Comparison of ENCODE assay signal across 13 cellular contexts in genomic region chr1:67451377-67451776, GRCh38. TPM values are rescaled to one million over a fixed set of nuclear protein-coding genes. Genes with fewer than 3 reads are reported as not detected.
DNase-seq lines count a peak whose midpoint lies in the region; ATAC-seq and TF ChIP-seq lines count a peak whose summit lies in the region.
"Had no signal": no experiment of that assay in that cellular context is flagged by ENCODE, and none has a peak within 500 bp of the region (broad histone marks: within the 10 kb centered on the region; RNA-seq: fewer than 3 reads in every experiment).

No MANE protein-coding gene starts in this region.

- DNase-seq in GM23338 (ENCODE audit: low spot score): no peak
- DNase-seq in SK-N-DZ (ENCODE audit: low spot score): peak; percentile 60
- no peak for DNase-seq in left lung
- no peak for DNase-seq in progenitor cell of endocrine pancreas (ENCODE audit: low spot score, unreplicated experiment)
- no peak for DNase-seq in glutamatergic neuron
- no peak for DNase-seq in hypothalamus (lab: John Stamatoyannopoulos, UW)
- no peak for DNase-seq in SIG-M5 treated with dmso at 0.1 percent for 504 hours (lab: John Stamatoyannopoulos, UW; ENCODE audit: unreplicated experiment)
- DNase-seq: 8988T; AML-193; CD4-positive, CD25-positive, alpha-beta regulatory T cell; DMS53; GF-D8 had no signal

- H3K27ac ChIP-seq in GM23338 (ENCODE audit: low read depth): no peak overlapping the region
- H3K27ac ChIP-seq in left lung: no peak overlapping the region
- H3K27ac ChIP-seq: BLaER1 had no signal

- H3K79me2 ChIP-seq in GM23338 (replicated peaks; ENCODE audit: insufficient read depth): no peaks in the 10 kb centered on the region

- H3K9me3 ChIP-seq in left lung: no peaks in the 10 kb centered on the region
- H3K9me3 ChIP-seq: BLaER1 had no signal

- H3K36me3 Mint-ChIP-seq in GM23338 (ENCODE audit: low read depth) (no peaks in the 10 kb centered on the region), progenitor cell of endocrine pancreas (ENCODE audit: insufficient read depth) (no peaks in the 10 kb centered on the region), glutamatergic neuron (ENCODE audit: unreplicated experiment) (no peaks in the 10 kb centered on the region)
- H3K36me3 Mint-ChIP-seq: CD4-positive, CD25-positive, alpha-beta regulatory T cell had no signal

- H3K4me3 Mint-ChIP-seq in GM23338: no peak overlapping the region
- peak overlapping the region; percentile 46 for H3K4me3 Mint-ChIP-seq in progenitor cell of endocrine pancreas (ENCODE audit: low read depth)
- H3K4me3 Mint-ChIP-seq in glutamatergic neuron (ENCODE audit: unreplicated experiment): no peak overlapping the region
- H3K4me3 Mint-ChIP-seq: CD4-positive, CD25-positive, alpha-beta regulatory T cell had no signal

- TF ChIP-seq CTCF in GM23338 (conservative IDR thresholded peaks at IDR 0.05; ENCODE audit: low read depth in 2 of 2): no peak
- no peak for TF ChIP-seq CTCF in left lung (IDR thresholded peaks at IDR 0.05)
- no peak for TF ChIP-seq CTCF in progenitor cell of endocrine pancreas (IDR thresholded peaks at IDR 0.05; ENCODE audit: unreplicated experiment)
- TF ChIP-seq CTCF in glutamatergic neuron (IDR thresholded peaks at IDR 0.05; ENCODE audit: partially characterized antibody, unreplicated experiment): no peak

- H3K9me3 Mint-ChIP-seq in GM23338: no peaks in the 10 kb centered on the region
- H3K9me3 Mint-ChIP-seq in progenitor cell of endocrine pancreas (ENCODE audit: low read depth): no peaks in the 10 kb centered on the region
- H3K9me3 Mint-ChIP-seq in glutamatergic neuron (ENCODE audit: unreplicated experiment): no peaks in the 10 kb centered on the region
- H3K9me3 Mint-ChIP-seq: CD4-positive, CD25-positive, alpha-beta regulatory T cell had no signal

- H3K4me1 Mint-ChIP-seq in GM23338: peaks cover 25% of the 10 kb centered on the region
- peaks cover 15% of the 10 kb centered on the region for H3K4me1 Mint-ChIP-seq in progenitor cell of endocrine pancreas (ENCODE audit: low read depth)
- H3K4me1 Mint-ChIP-seq in glutamatergic neuron (ENCODE audit: low read depth, unreplicated experiment): no peaks in the 10 kb centered on the region
- H3K4me1 Mint-ChIP-seq: CD4-positive, CD25-positive, alpha-beta regulatory T cell had no signal

- H3K27me3 Mint-ChIP-seq in GM23338 (ENCODE audit: insufficient read depth, low read depth, poor library complexity) (peaks cover 1% of the 10 kb centered on the region), progenitor cell of endocrine pancreas (no peaks in the 10 kb centered on the region), glutamatergic neuron (ENCODE audit: unreplicated experiment) (no peaks in the 10 kb centered on the region)

- H3F3A ChIP-seq in GM23338 (replicated peaks; ENCODE audit: low read depth): no peaks in the 10 kb centered on the region

- H3K4me2 ChIP-seq in GM23338: no peak overlapping the region
- H3K4me2 ChIP-seq: BLaER1 had no signal

- H3K4me3 ChIP-seq in GM23338 (no peak overlapping the region), left lung (no peak overlapping the region)
- H3K4me3 ChIP-seq: BLaER1 had no signal

- H3K36me3 ChIP-seq in GM23338 (ENCODE audit: insufficient read depth) (no peaks in the 10 kb centered on the region), left lung (no peaks in the 10 kb centered on the region)
- H3K36me3 ChIP-seq: BLaER1 had no signal

- intact Hi-C loops in left lung (cut with DNase I): no loop called here

- ATAC-seq in GM23338: peak; percentile 25; the same call in 1 of the 3 replicates
- ATAC-seq in left lung: peak; percentile 87

- H3K27ac Mint-ChIP-seq in GM23338 (peak overlapping the region; percentile 38), progenitor cell of endocrine pancreas (peak overlapping the region; percentile 88), glutamatergic neuron (ENCODE audit: unreplicated experiment) (no peak overlapping the region)
- H3K27ac Mint-ChIP-seq: CD4-positive, CD25-positive, alpha-beta regulatory T cell had no signal

- H4K20me1 ChIP-seq in GM23338 (replicated peaks; ENCODE audit: insufficient read depth): no peaks in the 10 kb centered on the region
- H4K20me1 ChIP-seq: BLaER1 had no signal

- no peaks in the 10 kb centered on the region for H3K9me2 ChIP-seq in GM23338 (ENCODE audit: insufficient read depth)

- peak overlapping the region; percentile 61; the same call in 1 of the 2 replicates for H2AFZ ChIP-seq in GM23338

- H3K4me1 ChIP-seq in GM23338 (ENCODE audit: insufficient read depth) (0 out of 2 replicates have a peak, but pooled peaks cover 9% of the 10 kb centered on the region), left lung (peaks cover 0 to 10% of the 10 kb centered on the region in 2 donors)

- H3K27me3 ChIP-seq in GM23338 (ENCODE audit: insufficient read depth) (no peaks in the 10 kb centered on the region), left lung (no peaks in the 10 kb centered on the region)
- H3K27me3 ChIP-seq: BLaER1 had no signal

TF ChIP-seq in GM23338, 12 proteins besides CTCF, POLR2A, EP300 and RAD21 (continues in another document):
- TF ChIP-seq CREB1 (CRISPR knock-in tag; IDR thresholded peaks at IDR 0.05; ENCODE audit: low read depth) (no peak), NANOG (IDR thresholded peaks at IDR 0.05; ENCODE audit: borderline replicate concordance) (no peak), ETS1 (IDR thresholded peaks at IDR 0.05) (no peak), ZNF331 (CRISPR knock-in tag; IDR thresholded peaks at IDR 0.05; ENCODE audit: low read depth) (no peak), POLR2AphosphoS5 (IDR thresholded peaks at IDR 0.05; ENCODE audit: low read depth) (no peak), EZH2 (IDR thresholded peaks at IDR 0.05; ENCODE audit: low read depth, unreplicated experiment) (no peak), REST (IDR thresholded peaks at IDR 0.05; ENCODE audit: unreplicated experiment) (no peak)

RNA-seq across cellular contexts. Expression of gene SERBP1, which starts 21.2 kb away (rescaled TPM):
- 674 and 696 TPM in 2 replicates for total RNA-seq in GM23338 (2014; rRNA removed; shearing (Covaris generic))
- polyA plus RNA-seq in GM23338 (2016; fragmentation: Nextera tagmentation; extraction: Ambion mirVana): 532 and 559 TPM in 2 replicates
- polyA plus RNA-seq in SK-N-DZ (2014; cell fraction: cytosol; rRNA removed): 152 and 167 TPM in 2 replicates
- 82.0 and 88.0 TPM in 2 replicates for polyA plus RNA-seq in SK-N-DZ (2014; cell fraction: nucleus; rRNA removed)
- total RNA-seq in left lung: 100 to 1,000 TPM; 130 to 174 TPM
- total RNA-seq in progenitor cell of endocrine pancreas: 265 and 268 TPM in 2 replicates
- 159 TPM for total RNA-seq in glutamatergic neuron (ENCODE audit: unreplicated experiment)
